9 cellular contexts compared by ENCODE assay signal in genomic region chr6:145733770-145734169, GRCh38. TPM values are rescaled to one million over a fixed set of nuclear protein-coding genes. Genes with fewer than 3 reads are reported as not detected.
DNase-seq lines count a peak whose midpoint lies in the region; ATAC-seq and TF ChIP-seq lines count a peak whose summit lies in the region.
"Had no signal": no experiment of that assay in that cellular context is flagged by ENCODE, and none has a peak within 500 bp of the region (broad histone marks: within the 10 kb centered on the region; RNA-seq: fewer than 3 reads in every experiment).

No MANE protein-coding gene starts in this region.

- H3K27me3 ChIP-seq in left ventricle myocardium inferior (ENCODE audit: low read depth) (no peaks in the 10 kb centered on the region), RWPE2 (ENCODE audit: insufficient read depth, poor library complexity, severe bottlenecking) (no peaks in the 10 kb centered on the region), right cardiac atrium (ENCODE audit: control insufficient read depth, insufficient read depth) (no peaks in the 10 kb centered on the region), upper lobe of right lung (no peaks in the 10 kb centered on the region)
- H3K27me3 ChIP-seq: spleen had no signal

- peaks cover 4% of the 10 kb centered on the region for H3K36me3 ChIP-seq in left ventricle myocardium inferior
- no peaks in the 10 kb centered on the region for H3K36me3 ChIP-seq in RWPE2 (ENCODE audit: low read depth)
- H3K36me3 ChIP-seq in upper lobe of right lung = no peaks in the 10 kb centered on the region

- intact Hi-C loops in left ventricle myocardium inferior (cut with micrococcal nuclease) = no loop called here
- intact Hi-C loops in cardiac septum (cut with DNase I) = loop anchor here (10.0 kb wide), 1 partner anchor 151 kb away; no protein-coding TSS in a partner anchor
- intact Hi-C loops in right cardiac atrium (cut with DNase I) = loop anchor here in 1 of 4 donors (10.0 kb wide), 1 partner anchor 161 kb away; no protein-coding TSS in a partner anchor
- intact Hi-C loops in upper lobe of right lung (cut with DNase I) = loop anchor here (10.0 kb wide), 1 partner anchor 51 kb away; no protein-coding TSS in a partner anchor
- intact Hi-C loops in sciatic nerve (cut with DNase I) = no loop called here

- no peak for DNase-seq in left ventricle myocardium inferior
- DNase-seq in cardiac septum (ENCODE audit: low spot score) = no peak
- DNase-seq in RWPE2 (ENCODE audit: low spot score) = no peak
- DNase-seq in right cardiac atrium = no peak
- DNase-seq in upper lobe of right lung = no peak
- DNase-seq in dermis blood vessel endothelial cell = no peak
- no peak for DNase-seq in sciatic nerve (ENCODE audit: low spot score)
- no peak for DNase-seq in RPMI8226
- DNase-seq: spleen had no signal

- H3K9me3 ChIP-seq in left ventricle myocardium inferior (replicated peaks) (peaks cover 6% of the 10 kb centered on the region), RWPE2 (ENCODE audit: severe bottlenecking) (no peaks in the 10 kb centered on the region), right cardiac atrium (ENCODE audit: control insufficient read depth, low read length) (no peaks in the 10 kb centered on the region), upper lobe of right lung (no peaks in the 10 kb centered on the region)

- WGBS in right cardiac atrium = 38% methylated on average over 3 of the region's 3 CpGs

- no peak for ATAC-seq in RWPE2 (ENCODE audit: low read depth)
- ATAC-seq in right cardiac atrium = no peak
- ATAC-seq in upper lobe of right lung = no peak
- no peak for ATAC-seq in sciatic nerve

- no peak for TF ChIP-seq CTCF in left ventricle myocardium inferior (IDR thresholded peaks at IDR 0.05; ENCODE audit: borderline replicate concordance)
- no peak for TF ChIP-seq CTCF in RWPE2 (IDR thresholded peaks at IDR 0.05; ENCODE audit: poor library complexity, severe bottlenecking)
- no peak for TF ChIP-seq CTCF in upper lobe of right lung (IDR thresholded peaks at IDR 0.05)

- H3K4me1 ChIP-seq in left ventricle myocardium inferior (peaks cover 46% of the 10 kb centered on the region), RWPE2 (ENCODE audit: insufficient read depth, poor library complexity, severe bottlenecking) (peaks cover 14% of the 10 kb centered on the region), right cardiac atrium (ENCODE audit: control insufficient read depth, insufficient read depth, low read length) (no peaks in the 10 kb centered on the region), upper lobe of right lung (peaks cover 14% of the 10 kb centered on the region)

- H3K4me3 ChIP-seq in left ventricle myocardium inferior (peak overlapping the region; percentile 82), RWPE2 (ENCODE audit: severe bottlenecking) (peak overlapping the region; percentile 67), right cardiac atrium (ENCODE audit: low read length) (peak overlapping the region; percentile 67), upper lobe of right lung (peak overlapping the region; percentile 78)

- H3K27ac ChIP-seq in left ventricle myocardium inferior (replicated peaks) (peak overlapping the region; percentile 99), RWPE2 (ENCODE audit: poor library complexity, severe bottlenecking) (peak overlapping the region; percentile 90), right cardiac atrium (ENCODE audit: low read length) (no peak overlapping the region), upper lobe of right lung (no peak overlapping the region)

RNA-seq across cellular contexts. Expression of gene EPM2A, which starts 1.6 kb away (rescaled TPM):
- total RNA-seq in left ventricle myocardium inferior (41.3 TPM), cardiac septum (42.9 TPM), right cardiac atrium (10 to 100 TPM; 35.0 to 42.3 (median 39.5) TPM), upper lobe of right lung (8.1 TPM), dermis blood vessel endothelial cell (5.3 and 6.9 TPM in 2 replicates), sciatic nerve (19.5 TPM)
- 13.7 TPM for polyA plus RNA-seq in right cardiac atrium

Comparison
In these comparisons a context has a peak if more than half of its experiments do, and no peak if none do; other contexts are left out.
1. H3K27ac ChIP-seq: peak in left ventricle myocardium inferior (single experiment) and RWPE2 (single experiment); none in right cardiac atrium (single experiment) and upper lobe of right lung (single experiment).
2. intact Hi-C loops: an anchor here in cardiac septum (10.0 kb wide) and upper lobe of right lung (10.0 kb wide); none called in left ventricle myocardium inferior and sciatic nerve.
3. Peak in every context shown above with its lines, with median percentiles within 50 percentile points of each other: H3K4me3 ChIP-seq.